ENCODE assay signal across 8 cellular contexts in genomic region chr18:45775726-45776125, GRCh38. TPM values are rescaled to one million over a fixed set of nuclear protein-coding genes. Genes with fewer than 3 reads are reported as not detected.
DNase-seq lines count a peak whose midpoint lies in the region; ATAC-seq and TF ChIP-seq lines count a peak whose summit lies in the region.

No MANE protein-coding gene starts in this region.

- H3K79me1 ChIP-seq in IMR-90 (ENCODE audit: low read depth in 1 of 2, low read length in 2 of 2), result peaks cover 0 to 8% of the 10 kb centered on the region in 2 experiments; a peak in 1 of 4 replicates

- H3K9ac ChIP-seq in IMR-90 (ENCODE audit: low read depth, low read length), result peak overlapping the region; percentile 59

- DNase-seq in AG04450 (ENCODE audit: low read depth, low spot score) (no peak), IMR-90 (no peak), natural killer cell (no peak), COLO829 (ENCODE audit: low spot score) (no peak), RWPE1 (ENCODE audit: low spot score) (no peak)

- peak overlapping the region; percentile 95 for H2BK5ac ChIP-seq in IMR-90 (ENCODE audit: low read depth, low read length, poor library complexity, severe bottlenecking)

- CTCF ChIA-PET in AG04450 (lab: Charles Lee) (interaction anchor here (0.9 to 1.7 kb wide), 2 partner anchors 53 to 104 kb away, joined by 4 to 13 read pairs; no protein-coding TSS in a partner anchor), IMR-90 (lab: Yijun Ruan, JAX) (no interaction called here), RWPE1 (lab: Yijun Ruan, JAX) (no interaction called here)

- peak overlapping the region; percentile 92 for H3K4ac ChIP-seq in IMR-90 (ENCODE audit: low read depth, low read length)

- dilution Hi-C loops in IMR-90 (cut with HindIII; ENCODE audit: low sequenced_read_pairs, unreplicated experiment), result no loop called here

- peaks cover 16% of the 10 kb centered on the region for H3K9me1 ChIP-seq in IMR-90 (ENCODE audit: insufficient read depth, low read length)

- H3K56ac ChIP-seq in IMR-90 (ENCODE audit: extremely low read depth, insufficient read depth, low read length), result no peak overlapping the region; the same call in 1 of the 2 replicates

- H2BK120ac ChIP-seq in IMR-90 (ENCODE audit: low read depth, low read length), result peak overlapping the region; percentile 95

- ATAC-seq in IMR-90 (ENCODE audit: low read depth) (no peak), natural killer cell (no peak), GM18502 (IDR thresholded peaks at IDR 0.05; ENCODE audit: poor library complexity, unreplicated experiment) (no peak), GM19035 (IDR thresholded peaks at IDR 0.05; ENCODE audit: unreplicated experiment) (no peak)

- TF ChIP-seq RAD21 in IMR-90 (IDR thresholded peaks at IDR 0.05; ENCODE audit: low read length), result no peak

- peaks cover 7 to 9% of the 10 kb centered on the region in 2 donors for H3K27me3 Mint-ChIP-seq in natural killer cell (ENCODE audit: low read depth in 2 of 2)

- peak overlapping the region; percentile 87 for H2AK5ac ChIP-seq in IMR-90 (ENCODE audit: low read depth, low read length)

- no TSS peak for BruUV-seq in IMR-90 (replicated peaks; lab: Mats Ljungman, UMichigan)

- H2AFZ ChIP-seq in IMR-90 (replicated peaks; ENCODE audit: low read length, poor library complexity), result peak overlapping the region; percentile 92

- 60% methylated on average over 2 of the region's 8 CpGs; no CpG with 5 or more reads in 1 of the 2 experiments for WGBS in IMR-90 (ENCODE audit: extremely low coverage in 2 of 2, insufficient read length in 1 of 2), 2 experiments
- 64 to 70% methylated on average over 8 of the region's 8 CpGs for WGBS in ectodermal cell, 2 experiments

- H3K23ac ChIP-seq in IMR-90 (ENCODE audit: low read depth, low read length), result peak overlapping the region; percentile 82

- H4K8ac ChIP-seq in IMR-90 (ENCODE audit: low read depth in 2 of 2, low read length in 2 of 2), result peak overlapping the region; percentile 81 to 97

- peak overlapping the region; percentile 90; the same call in 2 of the 3 replicates for H2BK15ac ChIP-seq in IMR-90 (ENCODE audit: low read depth, low read length)

- POLR2A ChIA-PET in AG04450 (lab: Yijun Ruan, JAX), result interaction anchor here (1.6 kb wide), 1 partner anchor 27 kb away, joined by 6 read pairs; no protein-coding TSS in a partner anchor
- POLR2A ChIA-PET in IMR-90 (lab: Charles Lee; ENCODE audit: unreplicated experiment), result no interaction called here
- POLR2A ChIA-PET in RWPE1 (lab: Yijun Ruan, JAX; ENCODE audit: low non-redundant PET), result no interaction called here

- peak overlapping the region; percentile 76 for H2BK20ac ChIP-seq in IMR-90 (ENCODE audit: low read depth, low read length)

- peaks cover 34 to 52% of the 10 kb centered on the region in 2 donors for H3K4me1 Mint-ChIP-seq in natural killer cell

- H3K36me3 ChIP-seq in IMR-90 (ENCODE audit: control insufficient read depth, insufficient read depth, low read length), result no peaks in the 10 kb centered on the region
- H3K36me3 ChIP-seq in ectodermal cell (ENCODE audit: control insufficient read depth, insufficient read depth, low read length), result no peaks in the 10 kb centered on the region

- in situ Hi-C loops in IMR-90 (cut with MboI; ENCODE audit: low sequenced_read_pairs), result no loop called here

- no peaks in the 10 kb centered on the region for H3K36me3 Mint-ChIP-seq in natural killer cell

- peak overlapping the region; percentile 93 for H4K5ac ChIP-seq in IMR-90 (ENCODE audit: low read depth, low read length)

- no peaks in the 10 kb centered on the region for H4K20me1 ChIP-seq in IMR-90 (ENCODE audit: insufficient read depth, low read length)

- H3K4me1 ChIP-seq in IMR-90 (ENCODE audit: control insufficient read depth, insufficient read depth, low read length) (peaks cover 21% of the 10 kb centered on the region), ectodermal cell (ENCODE audit: control insufficient read depth, insufficient read depth, low read length) (no peaks in the 10 kb centered on the region)

- peak overlapping the region; percentile 51 for H3K4me3 ChIP-seq in AG04450 (ENCODE audit: low read depth, low read length)
- peak overlapping the region; percentile 52; the same call in 1 of the 2 replicates for H3K4me3 ChIP-seq in IMR-90 (ENCODE audit: insufficient read depth, low read depth, low read length)
- peak overlapping the region; percentile 51 for H3K4me3 ChIP-seq in ectodermal cell (ENCODE audit: insufficient read depth, low read depth, low read length)

- peak overlapping the region; percentile 76 for H3K4me3 Mint-ChIP-seq in natural killer cell

- peak overlapping the region; percentile 81; the same call in 1 of the 2 replicates for H3K14ac ChIP-seq in IMR-90 (replicated peaks; ENCODE audit: low read depth, low read length)

- no peaks in the 10 kb centered on the region for H3K27me3 ChIP-seq in AG04450 (ENCODE audit: control insufficient read depth, insufficient read depth, low read length)
- H3K27me3 ChIP-seq in IMR-90 (ENCODE audit: control insufficient read depth, insufficient read depth, low read length), result no peaks in the 10 kb centered on the region
- peaks cover 32% of the 10 kb centered on the region for H3K27me3 ChIP-seq in ectodermal cell (ENCODE audit: control insufficient read depth, insufficient read depth, low read length, poor library complexity, severe bottlenecking)

- peak overlapping the region; percentile 48; the same call in 1 of the 2 replicates for H3K4me2 ChIP-seq in IMR-90 (ENCODE audit: low read depth, low read length)

- peak overlapping the region in 1 of 2 donors; percentile 76 for H3K27ac Mint-ChIP-seq in natural killer cell

- H4K91ac ChIP-seq in IMR-90 (ENCODE audit: insufficient read depth, low read depth, low read length), result peak overlapping the region; percentile 87

- TF ChIP-seq POLR2A in IMR-90 (IDR thresholded peaks at IDR 0.05; ENCODE audit: low read depth, low read length), result no peak

- H3K9me3 Mint-ChIP-seq in natural killer cell, result peaks cover 0 to 2% of the 10 kb centered on the region in 2 donors

- intact Hi-C loops in IMR-90 (cut with micrococcal nuclease), result no loop called here
- intact Hi-C loops in natural killer cell (cut with micrococcal nuclease), result no loop called here

- H3K18ac ChIP-seq in IMR-90 (ENCODE audit: low read depth, low read length), result peak overlapping the region; percentile 78

- H3K9me3 ChIP-seq in AG04450 (ENCODE audit: control insufficient read depth, insufficient read depth, low read length) (peaks cover 3% of the 10 kb centered on the region), IMR-90 (ENCODE audit: control insufficient read depth, insufficient read depth, low read length) (no peaks in the 10 kb centered on the region), ectodermal cell (ENCODE audit: control insufficient read depth, low read length) (no peaks in the 10 kb centered on the region)

- peak overlapping the region; percentile 56 for H2AK9ac ChIP-seq in IMR-90 (replicated peaks; ENCODE audit: low read depth, low read length, poor library complexity)

- H3K27ac ChIP-seq in AG04450 (ENCODE audit: low read depth, low read length), result peak overlapping the region; percentile 43
- H3K27ac ChIP-seq in IMR-90 (ENCODE audit: insufficient read depth, low read length), result peak overlapping the region; percentile 80
- no peak overlapping the region for H3K27ac ChIP-seq in ectodermal cell (ENCODE audit: insufficient read depth, low read depth, low read length, poor library complexity, severe bottlenecking)
- H3K27ac ChIP-seq in RWPE1, result no peak overlapping the region

- no peak for TF ChIP-seq CTCF in AG04450 (IDR thresholded peaks at IDR 0.05; ENCODE audit: low read depth, low read length)
- TF ChIP-seq CTCF in IMR-90 (conservative IDR thresholded peaks at IDR 0.05; ENCODE audit: low read depth, low read length), result no peak
- TF ChIP-seq CTCF in natural killer cell (IDR thresholded peaks at IDR 0.05), result no peak
- TF ChIP-seq CTCF in RWPE1 (conservative IDR thresholded peaks at IDR 0.05; ENCODE audit: low read depth), result no peak

TF ChIP-seq in IMR-90, 13 proteins besides CTCF, POLR2A, EP300 and RAD21:
- TF ChIP-seq MAFK (IDR thresholded peaks at IDR 0.05; ENCODE audit: low read depth, low read length), result no peak
- no peak for TF ChIP-seq ELK1 (IDR thresholded peaks at IDR 0.05; ENCODE audit: borderline replicate concordance, low read depth, low read length)
- no peak for TF ChIP-seq SMC3 (IDR thresholded peaks at IDR 0.05; ENCODE audit: low read depth, low read length)
- no peak for TF ChIP-seq FOS (IDR thresholded peaks at IDR 0.05; ENCODE audit: low read depth, low read length)
- no peak for TF ChIP-seq CHD1 (IDR thresholded peaks at IDR 0.05; ENCODE audit: low read depth, low read length)
TF ChIP-seq in IMR-90: peak in this region for 0.

RNA-seq across cellular contexts. Expression of gene SIGLEC15, which starts 49.7 kb away (rescaled TPM):
- polyA plus RNA-seq in AG04450 (2011; rRNA removed) (1.5 and 1.6 TPM in 2 replicates), IMR-90 (2012; rRNA removed) (1.8 and 2.2 TPM in 2 replicates)
- 0.56 and 1.6 TPM in 2 replicates for polyA minus RNA-seq in AG04450 (2011; rRNA and poly(A)+ RNA removed)
- total RNA-seq in IMR-90 (2012; rRNA removed) (0.83 and 1.1 TPM in 2 replicates), natural killer cell (not detected)
- 1.9 and 4.8 TPM in 2 replicates for polyA plus RNA-seq in IMR-90 (2012; cell fraction: cytosol; rRNA removed)
- 1.3 and 3.0 TPM in 2 replicates for polyA plus RNA-seq in IMR-90 (2012; cell fraction: nucleus; rRNA removed; ENCODE audit: low replicate concordance)
- polyA plus RNA-seq in ectodermal cell (2013, experiment 1 of 4), result not detected
- not detected for polyA plus RNA-seq in ectodermal cell (2013, experiment 2 of 4)
- not detected for polyA plus RNA-seq in ectodermal cell (2013, experiment 3 of 4)
- polyA plus RNA-seq in ectodermal cell (2013, experiment 4 of 4), result not detected

RNA-seq across cellular contexts. Expression of gene SLC14A1, which starts 51.7 kb away (rescaled TPM):
- 73.9 and 80.5 TPM in 2 replicates for polyA plus RNA-seq in AG04450 (2011; rRNA removed)
- polyA minus RNA-seq in AG04450 (2011; rRNA and poly(A)+ RNA removed), result 87.7 and 104 TPM in 2 replicates
- total RNA-seq in IMR-90 (2012; rRNA removed), result 21.7 and 31.9 TPM in 2 replicates
- polyA plus RNA-seq in IMR-90 (2012; rRNA removed), result 18.3 and 20.5 TPM in 2 replicates
- 24.8 and 32.4 TPM in 2 replicates for polyA plus RNA-seq in IMR-90 (2012; cell fraction: cytosol; rRNA removed)
- 45.7 and 80.2 TPM in 2 replicates for polyA plus RNA-seq in IMR-90 (2012; cell fraction: nucleus; rRNA removed; ENCODE audit: low replicate concordance)
- not detected for polyA plus RNA-seq in ectodermal cell (2013, experiment 1 of 4)
- polyA plus RNA-seq in ectodermal cell (2013, experiment 2 of 4), result not detected
- polyA plus RNA-seq in ectodermal cell (2013, experiment 3 of 4), result not detected
- polyA plus RNA-seq in ectodermal cell (2013, experiment 4 of 4), result not detected
- 10 to 100 TPM; 21.2 to 51.6 (median 42.2) TPM for total RNA-seq in natural killer cell

Comparison
In these comparisons a context has a peak if more than half of its experiments do, and no peak if none do; other contexts are left out.
1. H3K27ac ChIP-seq: peak in AG04450 (single experiment) and IMR-90 (single experiment); none in ectodermal cell (single experiment) and RWPE1 (single experiment).
2. Peak in every context shown above with its lines, with median percentiles within 50 percentile points of each other: H3K4me3 ChIP-seq.